ENCODE assay signal across 8 cellular contexts in genomic region chr16:30698139-30698815, GRCh38. TPM values are rescaled to one million over a fixed set of nuclear protein-coding genes. Genes with fewer than 3 reads are reported as not detected.
DNase-seq lines count a peak whose midpoint lies in the region; ATAC-seq and TF ChIP-seq lines count a peak whose summit lies in the region.

No MANE protein-coding gene starts in this region.

- H3K27ac ChIP-seq in CD4-positive, CD25-positive, alpha-beta regulatory T cell (ENCODE audit: insufficient read depth, low read length, poor library complexity, severe bottlenecking), result peak overlapping the region; percentile 99
- H3K27ac ChIP-seq in liver (ENCODE audit: low read depth in 1 of 2, low read length in 2 of 2), result peak overlapping the region; percentile 100

- ATAC-seq in CD4-positive, CD25-positive, alpha-beta regulatory T cell (ENCODE audit: low read depth in 2 of 2), result peak; percentile 72 to 74
- ATAC-seq in GM19397 (IDR thresholded peaks at IDR 0.05; ENCODE audit: unreplicated experiment) (peak; percentile 80), HG03558 (IDR thresholded peaks at IDR 0.05; ENCODE audit: extremely low read depth, unreplicated experiment) (peak; percentile 20)

- no peak for TF ChIP-seq CTCF in liver (IDR thresholded peaks at IDR 0.05; ENCODE audit: low read depth, low read length, missing input control)

- H3K4me1 Mint-ChIP-seq in CD4-positive, CD25-positive, alpha-beta regulatory T cell, result peaks cover 9 to 43% (median 22%) of the 10 kb centered on the region in 4 donors
- peaks cover 44% of the 10 kb centered on the region for H3K4me1 Mint-ChIP-seq in dendritic cell treated with granulocyte-macrophage colony-stimulating factor and Interleukin-4, amounts not matched to agents 40 ng/mL and 50 ng/mL, for 4 days (ENCODE audit: low read depth)

- no peak for TF ChIP-seq RAD21 in liver (IDR thresholded peaks at IDR 0.05)

- peaks cover 29% of the 10 kb centered on the region for H3K4me1 ChIP-seq in CD4-positive, CD25-positive, alpha-beta regulatory T cell (ENCODE audit: control insufficient read depth, insufficient read depth, low read length, poor library complexity, severe bottlenecking)
- H3K4me1 ChIP-seq in liver (ENCODE audit: control insufficient read depth in 4 of 4, insufficient read depth in 4 of 4, low read length in 3 of 4), result peaks cover 0 to 24% (median 21%) of the 10 kb centered on the region in 4 donors

- DNase-seq in CD4-positive, CD25-positive, alpha-beta regulatory T cell, result peak; percentile 99 to 100 (median 99)
- peak; percentile 86 for DNase-seq in NCI-H748 (lab: John Stamatoyannopoulos, UW; ENCODE audit: unreplicated experiment)
- peak; percentile 96 to 99 for DNase-seq in activated CD4-positive, alpha-beta T cell treated with anti-CD3 and anti-CD28 coated beads, Interleukin-2, amount 50 U/mL, for 24 hours (ENCODE audit: low read depth in 1 of 2, low spot score in 1 of 2)
- DNase-seq in stimulated activated CD4-positive, alpha-beta T cell treated with anti-CD3 and anti-CD28 coated beads, Interleukin-2, amount 100 ng/mL, for 48 hours, result peak; percentile 99

- H3K27me3 ChIP-seq in CD4-positive, CD25-positive, alpha-beta regulatory T cell (ENCODE audit: control insufficient read depth, insufficient read depth, low read length), result no peaks in the 10 kb centered on the region
- no peaks in the 10 kb centered on the region for H3K27me3 ChIP-seq in liver (ENCODE audit: control insufficient read depth in 4 of 4, insufficient read depth in 4 of 4, low read length in 3 of 4)

- intact Hi-C loops in dendritic cell treated with granulocyte-macrophage colony-stimulating factor and Interleukin-4, amounts not matched to agents 40 ng/mL and 50 ng/mL, for 4 days (cut with micrococcal nuclease), result loop anchor here (1.0 to 10.0 kb wide), 4 partner anchors 40 to 225 kb away; partner anchors contain the start of genes FBRS, FBXL19 and PRR14

- peak overlapping the region; percentile 48 for H3K4me3 ChIP-seq in CD4-positive, CD25-positive, alpha-beta regulatory T cell (ENCODE audit: low read depth, low read length)
- H3K4me3 ChIP-seq in liver (ENCODE audit: low read depth in 1 of 3, low read length in 3 of 3), result peak overlapping the region; percentile 60 to 82 (median 81)

- H3K27me3 Mint-ChIP-seq in CD4-positive, CD25-positive, alpha-beta regulatory T cell, result peaks cover 5% of the 10 kb centered on the region
- no peaks in the 10 kb centered on the region for H3K27me3 Mint-ChIP-seq in dendritic cell treated with granulocyte-macrophage colony-stimulating factor and Interleukin-4, amounts not matched to agents 40 ng/mL and 50 ng/mL, for 4 days

- peak overlapping the region; percentile 100 for H3K27ac Mint-ChIP-seq in CD4-positive, CD25-positive, alpha-beta regulatory T cell
- H3K27ac Mint-ChIP-seq in dendritic cell treated with granulocyte-macrophage colony-stimulating factor and Interleukin-4, amounts not matched to agents 40 ng/mL and 50 ng/mL, for 4 days, result peak overlapping the region; percentile 100

- no peaks in the 10 kb centered on the region for H3K9me3 ChIP-seq in CD4-positive, CD25-positive, alpha-beta regulatory T cell (ENCODE audit: control insufficient read depth in 2 of 2, low read length in 2 of 2)
- H3K9me3 ChIP-seq in liver (ENCODE audit: control insufficient read depth in 4 of 4, low read length in 3 of 4), result no peaks in the 10 kb centered on the region

- H3K9ac ChIP-seq in liver (ENCODE audit: low read depth in 1 of 2, low read length in 2 of 2), result peak overlapping the region; percentile 83 to 91

- peaks cover 0 to 2% (median 0%) of the 10 kb centered on the region in 7 donors for H3K9me3 Mint-ChIP-seq in CD4-positive, CD25-positive, alpha-beta regulatory T cell
- no peaks in the 10 kb centered on the region for H3K9me3 Mint-ChIP-seq in dendritic cell treated with granulocyte-macrophage colony-stimulating factor and Interleukin-4, amounts not matched to agents 40 ng/mL and 50 ng/mL, for 4 days

- H3K36me3 Mint-ChIP-seq in CD4-positive, CD25-positive, alpha-beta regulatory T cell, result peaks cover 9% of the 10 kb centered on the region
- peaks cover 54% of the 10 kb centered on the region for H3K36me3 Mint-ChIP-seq in dendritic cell treated with granulocyte-macrophage colony-stimulating factor and Interleukin-4, amounts not matched to agents 40 ng/mL and 50 ng/mL, for 4 days (ENCODE audit: low read depth)

- peaks cover 27% of the 10 kb centered on the region for H3K36me3 ChIP-seq in CD4-positive, CD25-positive, alpha-beta regulatory T cell (ENCODE audit: control insufficient read depth, insufficient read depth, low read length)
- peaks cover 3 to 16% (median 10%) of the 10 kb centered on the region in 4 donors for H3K36me3 ChIP-seq in liver (ENCODE audit: control insufficient read depth in 4 of 4, insufficient read depth in 3 of 4, low read depth in 1 of 4, low read length in 3 of 4)

- H3K4me3 Mint-ChIP-seq in CD4-positive, CD25-positive, alpha-beta regulatory T cell, result peak overlapping the region; percentile 92 to 100 (median 97)
- H3K4me3 Mint-ChIP-seq in dendritic cell treated with granulocyte-macrophage colony-stimulating factor and Interleukin-4, amounts not matched to agents 40 ng/mL and 50 ng/mL, for 4 days, result peak overlapping the region; percentile 79

- 1% methylated on average over 76 of the region's 76 CpGs for WGBS in liver

TF ChIP-seq in liver, 16 proteins besides CTCF, POLR2A, EP300 and RAD21 (continues in another document):
- TF ChIP-seq GABPA (IDR thresholded peaks at IDR 0.05 in 1 of 2, conservative IDR thresholded peaks at IDR 0.05 in 1 of 2), result peak in 1 of 2 donors; percentile 61
- no peak for TF ChIP-seq FOXA1 (IDR thresholded peaks at IDR 0.05)
- no peak for TF ChIP-seq HNF4G (IDR thresholded peaks at IDR 0.05)
- no peak for TF ChIP-seq ATF3 (IDR thresholded peaks at IDR 0.05)
- peak; percentile 100 for TF ChIP-seq ZBTB33 (IDR thresholded peaks at IDR 0.05)
- TF ChIP-seq NR2F2 (IDR thresholded peaks at IDR 0.05), result peak; percentile 9
- TF ChIP-seq YY1 (IDR thresholded peaks at IDR 0.05), result peak; percentile 99
- TF ChIP-seq MAX (IDR thresholded peaks at IDR 0.05), result no peak
- TF ChIP-seq FOXA2 (IDR thresholded peaks at IDR 0.05), result no peak
- TF ChIP-seq SP1 (IDR thresholded peaks at IDR 0.05), result peak; percentile 60
- TF ChIP-seq EGR1 (IDR thresholded peaks at IDR 0.05; ENCODE audit: low read depth in 2 of 2), result peak in 1 of 2 donors; percentile 46
- TF ChIP-seq HNF4A (conservative IDR thresholded peaks at IDR 0.05), result peak in 1 of 2 donors; percentile 21

RNA-seq across cellular contexts. Expression of gene SRCAP, which starts 0.7 kb away (rescaled TPM):
- 83.0 TPM for total RNA-seq in CD4-positive, CD25-positive, alpha-beta regulatory T cell
- polyA plus RNA-seq in CD4-positive, CD25-positive, alpha-beta regulatory T cell, result 10 to 100 TPM in 1 of 4 donors, 1 to 10 TPM in 3; 4.9 to 12.4 (median 7.5) TPM
- 10 to 100 TPM; 26.8 to 27.7 TPM for total RNA-seq in liver
- 1 to 10 TPM; 7.6 to 8.7 TPM for polyA plus RNA-seq in liver

RNA-seq across cellular contexts. Expression of gene FBRS, which starts 40.0 kb away (rescaled TPM):
- 179 TPM for total RNA-seq in CD4-positive, CD25-positive, alpha-beta regulatory T cell
- polyA plus RNA-seq in CD4-positive, CD25-positive, alpha-beta regulatory T cell, result 1 to 10 TPM; 2.3 to 4.2 (median 3.3) TPM
- total RNA-seq in liver, result 10 to 100 TPM in 1 of 2 donors, 1 to 10 TPM in 1; 7.3 to 15.1 TPM
- polyA plus RNA-seq in liver, result 10 to 100 TPM in 1 of 2 donors, 1 to 10 TPM in 1; 4.1 to 15.5 TPM

RNA-seq across cellular contexts. Expression of gene PRR14, which starts 47.5 kb away (rescaled TPM):
- total RNA-seq in CD4-positive, CD25-positive, alpha-beta regulatory T cell, result 104 TPM
- 10 to 100 TPM; 12.7 to 15.5 (median 13.8) TPM for polyA plus RNA-seq in CD4-positive, CD25-positive, alpha-beta regulatory T cell
- 1 to 10 TPM; 7.5 to 9.1 TPM for total RNA-seq in liver
- polyA plus RNA-seq in liver, result 10 to 100 TPM in 1 of 2 donors, 1 to 10 TPM in 1; 8.6 to 13.5 TPM

RNA-seq across cellular contexts. Expression of gene PHKG2, which starts 49.9 kb away (rescaled TPM):
- total RNA-seq in CD4-positive, CD25-positive, alpha-beta regulatory T cell, result 43.9 TPM
- polyA plus RNA-seq in CD4-positive, CD25-positive, alpha-beta regulatory T cell, result 10 to 100 TPM; 39.5 to 48.5 (median 44.7) TPM
- total RNA-seq in liver, result 10 to 100 TPM in 1 of 2 donors, 1 to 10 TPM in 1; 9.2 to 16.3 TPM
- polyA plus RNA-seq in liver, result 10 to 100 TPM; 19.5 to 21.2 TPM

Comparison
In these comparisons a context has a peak if more than half of its experiments do, and no peak if none do; other contexts are left out.
1. Peak in every context shown above with its lines: DNase-seq, ATAC-seq, H3K4me3 ChIP-seq and H3K27ac ChIP-seq.
2. ATAC-seq: peak in every context shown above with its lines; median percentile 80 in GM19397; 73 in CD4-positive, CD25-positive, alpha-beta regulatory T cell; 20 in HG03558.
3. RNA of gene FBRS, which starts 40.0 kb away (total RNA-seq): 179 TPM in CD4-positive, CD25-positive, alpha-beta regulatory T cell (single experiment); 7.3 to 15.1 TPM in liver; every median in the first group is over 10 times any median in the second.
4. RNA of gene PRR14, which starts 47.5 kb away (total RNA-seq): 104 TPM in CD4-positive, CD25-positive, alpha-beta regulatory T cell (single experiment); 7.5 to 9.1 TPM in liver; every median in the first group is over 10 times any median in the second.